Comparison of ENCODE assay signal across 15 cellular contexts in genomic region chr7:112160771-112161150, GRCh38. TPM values are rescaled to one million over a fixed set of nuclear protein-coding genes. Genes with fewer than 3 reads are reported as not detected.
DNase-seq lines count a peak whose midpoint lies in the region; ATAC-seq, FAIRE-seq and TF ChIP-seq lines count a peak whose summit lies in the region.
"Had no signal": no experiment of that assay in that cellular context is flagged by ENCODE, and none has a peak within 500 bp of the region (broad histone marks: within the 10 kb centered on the region; RNA-seq: fewer than 3 reads in every experiment).

No MANE protein-coding gene starts in this region.

- FAIRE-seq in endothelial cell of umbilical vein (lab: Jason Lieb, UNC) = no peak

- POLR2A ChIA-PET in endothelial cell of umbilical vein (lab: Charles Lee) = interaction anchor here (1.0 to 2.5 kb wide), 4 partner anchors 16 to 81 kb away, joined by 3 to 14 read pairs (median 3); partner anchors contain the start of genes DOCK4 and ZNF277

- TF ChIP-seq CTCF in endothelial cell of umbilical vein (IDR thresholded peaks at IDR 0.05; ENCODE audit: extremely low read depth in 1 of 2, insufficient read depth in 1 of 2, low read depth in 1 of 2, low read length in 2 of 2) = no peak

- H4K20me1 ChIP-seq in endothelial cell of umbilical vein (replicated peaks; ENCODE audit: control insufficient read depth, extremely low read depth, insufficient read depth, low read length) = peaks cover 2% of the 10 kb centered on the region

- peaks cover 66% of the 10 kb centered on the region for H3K4me1 ChIP-seq in endothelial cell of umbilical vein (ENCODE audit: control insufficient read depth, extremely low read depth, insufficient read depth, low read length)
- peaks cover 42% of the 10 kb centered on the region for H3K4me1 ChIP-seq in neuron (ENCODE audit: insufficient read depth, low read length)

- H3K9me3 ChIP-seq in endothelial cell of umbilical vein (replicated peaks; ENCODE audit: control insufficient read depth, insufficient read depth, low read length) = no peaks in the 10 kb centered on the region
- no peaks in the 10 kb centered on the region for H3K9me3 ChIP-seq in neuron (ENCODE audit: low read length)
- H3K9me3 ChIP-seq: psoas muscle, tibial nerve had no signal

- CTCF ChIA-PET in endothelial cell of umbilical vein (lab: Charles Lee) = interaction anchor here (0.7 to 2.3 kb wide), 11 partner anchors 10 to 138 kb away, joined by 3 to 8 read pairs (median 5); partner anchors contain the start of gene DOCK4

- intact Hi-C loops in endothelial cell of umbilical vein (cut with micrococcal nuclease) = loop anchor here (1.0 kb wide), 2 partner anchors 80 to 173 kb away; no protein-coding TSS in a partner anchor

- H3K9me1 ChIP-seq in endothelial cell of umbilical vein (replicated peaks; ENCODE audit: control insufficient read depth, extremely low read depth, insufficient read depth, low read length) = no peaks in the 10 kb centered on the region

- DNase-seq in ACHN = peak; percentile 16
- DNase-seq in NCI-H69 (lab: John Stamatoyannopoulos, UW) = peak; percentile 47
- DNase-seq in endothelial cell of umbilical vein (ENCODE audit: low read depth, low spot score) = no peak
- no peak for DNase-seq in HPDE6-E6E7 (ENCODE audit: extremely low spot score)
- DNase-seq: activated naive CD8-positive, alpha-beta T cell treated with anti-CD3 and anti-CD28 coated beads, Interleukin-2, amount 10 ng/mL, durations not matched to agents 7 days and 5 days; NCI-H1694; NCI-H510A; psoas muscle; T-helper 17 cell had no signal

- H3K36me3 ChIP-seq in endothelial cell of umbilical vein (ENCODE audit: control insufficient read depth in 2 of 2, extremely low read depth in 1 of 2, insufficient read depth in 2 of 2, low read length in 2 of 2) (no peaks in the 10 kb centered on the region), neuron (ENCODE audit: insufficient read depth, low read length) (no peaks in the 10 kb centered on the region)
- H3K36me3 ChIP-seq: tibial nerve had no signal

- BruUV-seq in endothelial cell of umbilical vein (replicated peaks; lab: Mats Ljungman, UMichigan) = TSS peak; percentile 22

- H3K27me3 ChIP-seq in endothelial cell of umbilical vein (ENCODE audit: control insufficient read depth in 2 of 2, insufficient read depth in 2 of 2, low read length in 2 of 2) (no peaks in the 10 kb centered on the region), neuron (ENCODE audit: insufficient read depth, low read length) (no peaks in the 10 kb centered on the region)
- H3K27me3 ChIP-seq: tibial nerve had no signal

- in situ Hi-C loops in ACHN (cut with HindIII; ENCODE audit: low pct_ligation_motif_present, low pct_unique_long_range_greater_than_20kb, low sequenced_read_pairs) = no loop called here

- H3K4me2 ChIP-seq in endothelial cell of umbilical vein (ENCODE audit: insufficient read depth, low read length) = peak overlapping the region; percentile 81

- ATAC-seq in GM18511 (IDR thresholded peaks at IDR 0.05; ENCODE audit: unreplicated experiment) (no peak), GM21526 (IDR thresholded peaks at IDR 0.05; ENCODE audit: low FRiP score, unreplicated experiment) (no peak), GM21576 (IDR thresholded peaks at IDR 0.05; ENCODE audit: unreplicated experiment) (no peak)
- ATAC-seq: T-helper 17 cell had no signal

- no peak for TF ChIP-seq POLR2A in endothelial cell of umbilical vein (IDR thresholded peaks at IDR 0.05; ENCODE audit: low read depth, low read length)

- dilution Hi-C loops in endothelial cell of umbilical vein (cut with MboI; ENCODE audit: extremely low pct_ligation_motif_present, low sequenced_read_pairs) = no loop called here

- peak overlapping the region; percentile 36 for H3K9ac ChIP-seq in endothelial cell of umbilical vein (replicated peaks; ENCODE audit: extremely low read depth, insufficient read depth, low read length)

- H2AFZ ChIP-seq in endothelial cell of umbilical vein (ENCODE audit: low read depth, low read length) = no peak overlapping the region
- peak overlapping the region; percentile 4 for H2AFZ ChIP-seq in neuron (ENCODE audit: low read depth, low read length)

- peaks cover 95% of the 10 kb centered on the region for H3K79me2 ChIP-seq in endothelial cell of umbilical vein (ENCODE audit: control insufficient read depth, insufficient read depth, low read length)

- peak overlapping the region; percentile 81 for H3K27ac ChIP-seq in endothelial cell of umbilical vein (ENCODE audit: insufficient read depth, low read depth, low read length)
- H3K27ac ChIP-seq: psoas muscle had no signal

- peak overlapping the region in 1 of 3 experiments; percentile 25 for H3K4me3 ChIP-seq in endothelial cell of umbilical vein (replicated peaks in 1 of 3; ENCODE audit: insufficient read depth in 1 of 3, low read depth in 1 of 3, low read length in 3 of 3)
- H3K4me3 ChIP-seq in neuron (ENCODE audit: low read length) = peak overlapping the region; percentile 14
- H3K4me3 ChIP-seq: coronary artery, psoas muscle, tibial nerve had no signal

TF ChIP-seq in endothelial cell of umbilical vein, 7 proteins besides CTCF, POLR2A, EP300 and RAD21:
- TF ChIP-seq POLR2AphosphoS5 (IDR thresholded peaks at IDR 0.05; ENCODE audit: insufficient read depth, low read depth, low read length) = no peak
- peak; percentile 5 for TF ChIP-seq FOS (IDR thresholded peaks at IDR 0.05; ENCODE audit: borderline replicate concordance, insufficient read depth, low read length)
- TF ChIP-seq JUN (IDR thresholded peaks at IDR 0.05; ENCODE audit: borderline replicate concordance, insufficient read depth, insufficient read length, low read depth) = peak; percentile 30
- TF ChIP-seq EZH2 (IDR thresholded peaks at IDR 0.05; ENCODE audit: borderline replicate concordance, low read depth, low read length, severe bottlenecking) = no peak

RNA-seq across cellular contexts. Expression of gene DOCK4, which starts 45.4 kb away (rescaled TPM):
- total RNA-seq in endothelial cell of umbilical vein = 164 TPM in 2 replicates
- polyA plus RNA-seq in endothelial cell of umbilical vein = 37.5 and 47.4 TPM in 2 replicates
- 37.7 and 38.6 TPM in 2 replicates for polyA plus RNA-seq in endothelial cell of umbilical vein (2011; cell fraction: cytosol; rRNA removed)
- 168 and 178 TPM in 2 replicates for polyA plus RNA-seq in endothelial cell of umbilical vein (2011; cell fraction: nucleus; rRNA removed)
- polyA plus RNA-seq in endothelial cell of umbilical vein (2012) = 69.2 and 79.1 TPM in 2 replicates
- polyA minus RNA-seq in endothelial cell of umbilical vein = 246 and 289 TPM in 2 replicates
- 1.7 TPM for polyA minus RNA-seq in endothelial cell of umbilical vein (2011; cell fraction: cytosol; rRNA and poly(A)+ RNA removed)
- 603 and 865 TPM in 2 replicates for polyA minus RNA-seq in endothelial cell of umbilical vein (2011; cell fraction: nucleus; rRNA and poly(A)+ RNA removed)

RNA-seq across cellular contexts. Expression of gene ZNF277, which starts 45.7 kb away (rescaled TPM):
- total RNA-seq in endothelial cell of umbilical vein = 19.0 and 22.6 TPM in 2 replicates
- polyA plus RNA-seq in endothelial cell of umbilical vein = 4.6 and 7.8 TPM in 2 replicates
- 11.9 and 13.0 TPM in 2 replicates for polyA plus RNA-seq in endothelial cell of umbilical vein (2011; cell fraction: cytosol; rRNA removed)
- polyA plus RNA-seq in endothelial cell of umbilical vein (2011; cell fraction: nucleus; rRNA removed) = 6.8 and 7.8 TPM in 2 replicates
- 19.8 and 22.3 TPM in 2 replicates for polyA plus RNA-seq in endothelial cell of umbilical vein (2012)
- polyA minus RNA-seq in endothelial cell of umbilical vein = 8.4 and 11.6 TPM in 2 replicates
- polyA minus RNA-seq in endothelial cell of umbilical vein (2011; cell fraction: cytosol; rRNA and poly(A)+ RNA removed) = 10.2 TPM
- polyA minus RNA-seq in endothelial cell of umbilical vein (2011; cell fraction: nucleus; rRNA and poly(A)+ RNA removed) = 15.1 and 21.9 TPM in 2 replicates

Comparison
In these comparisons a context has a peak if more than half of its experiments do, and no peak if none do; other contexts are left out.
1. DNase-seq: peak in ACHN (single experiment) and NCI-H69 (single experiment); none in endothelial cell of umbilical vein (single experiment) and HPDE6-E6E7 (single experiment).